ENCODE assay signal across 9 cellular contexts in the genomic region with DNA sequence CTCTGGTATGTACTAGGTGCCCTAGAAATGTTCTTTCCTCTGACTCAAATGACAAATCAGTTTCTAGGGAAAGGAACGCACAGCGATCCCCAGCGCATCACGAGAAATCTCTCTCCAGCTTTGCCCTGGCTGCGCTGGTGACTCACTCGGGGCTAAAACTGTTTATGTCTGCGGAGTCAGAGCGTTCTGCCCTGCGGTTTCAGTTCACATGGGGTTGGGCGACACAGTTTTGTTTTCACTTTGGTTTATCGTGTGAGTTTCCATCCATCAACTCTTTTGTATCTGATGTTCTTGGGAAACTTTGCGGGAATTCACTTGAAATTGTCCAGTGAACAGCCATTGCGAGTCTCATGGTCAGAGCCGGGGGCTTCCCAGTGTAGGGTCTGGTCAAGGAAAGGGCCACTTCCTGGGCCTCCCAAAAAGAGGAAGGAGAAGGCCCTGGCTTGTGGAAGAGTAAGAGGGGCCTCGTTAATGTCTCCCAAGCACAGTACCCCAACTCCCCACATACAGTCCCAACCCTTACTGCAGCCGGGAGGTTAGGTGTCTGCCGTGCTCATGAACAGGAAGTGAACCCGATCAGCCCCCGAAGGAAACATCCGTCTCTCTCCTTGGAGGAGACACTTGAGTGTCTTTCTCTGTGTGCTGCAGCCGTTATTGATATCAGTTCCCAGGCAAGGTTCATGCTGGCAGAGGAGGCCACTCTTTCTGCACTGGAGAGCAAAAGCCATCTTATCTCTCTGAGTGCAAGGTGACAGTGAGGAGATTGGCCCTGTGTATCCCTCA.
DNase-seq lines count a peak whose midpoint lies in the region; ATAC-seq, FAIRE-seq and TF ChIP-seq lines count a peak whose summit lies in the region.
"Had no signal": no experiment of that assay in that cellular context is flagged by ENCODE, and none has a peak within 500 bp of the region (broad histone marks: within the 10 kb centered on the region; RNA-seq: fewer than 3 reads in every experiment).

No MANE protein-coding gene starts in this region.

- no peaks in the 10 kb centered on the region for H3K9me3 ChIP-seq in DND-41 (ENCODE audit: insufficient read depth, low read length, severe bottlenecking)
- H3K9me3 ChIP-seq in KOPT-K1 (ENCODE audit: insufficient read depth, low read length, poor library complexity, severe bottlenecking): no peaks in the 10 kb centered on the region
- no peaks in the 10 kb centered on the region for H3K9me3 ChIP-seq in HepG2 (ENCODE audit: low read length)
- H3K9me3 ChIP-seq in breast epithelium: no peaks in the 10 kb centered on the region

- H4K20me1 ChIP-seq in DND-41 (ENCODE audit: insufficient read depth, low read length) (no peaks in the 10 kb centered on the region), HepG2 (ENCODE audit: insufficient read depth, low read length) (no peaks in the 10 kb centered on the region)

- intact Hi-C loops in HepG2 (cut with micrococcal nuclease; ENCODE audit: unreplicated experiment): no loop called here
- intact Hi-C loops in breast epithelium (cut with DNase I; ENCODE audit: low total_unique reads): no loop called here

- H3K4me2 ChIP-seq in DND-41 (ENCODE audit: insufficient read depth, low read length): no peak overlapping the region
- H3K4me2 ChIP-seq in HepG2 (ENCODE audit: low read depth, low read length): no peak overlapping the region

- H3K27me3 ChIP-seq in DND-41 (ENCODE audit: insufficient read depth, low read length, poor library complexity) (no peaks in the 10 kb centered on the region), HepG2 (ENCODE audit: control insufficient read depth in 1 of 2, insufficient read depth in 2 of 2, low read length in 2 of 2) (no peaks in the 10 kb centered on the region), breast epithelium (no peaks in the 10 kb centered on the region)

- in situ Hi-C loops in HepG2 (cut with HindIII; ENCODE audit: extremely low pct_ligation_motif_present, low pct_unique_long_range_greater_than_20kb): no loop called here

- TF ChIP-seq POLR2A in HepG2 (IDR thresholded peaks at IDR 0.05; ENCODE audit: insufficient read depth in 1 of 2, low read depth in 2 of 2, low read length in 2 of 2): no peak
- no peak for TF ChIP-seq POLR2A in breast epithelium (IDR thresholded peaks at IDR 0.05)

- POLR2A ChIA-PET in HepG2 (lab: Yijun Ruan, JAX): no interaction called here

- TF ChIP-seq EP300 in HepG2 (IDR thresholded peaks at IDR 0.05; ENCODE audit: low read depth in 2 of 2, low read length in 2 of 2) (no peak), HepG2 (CRISPR knock-in tag; IDR thresholded peaks at IDR 0.05; ENCODE audit: borderline replicate concordance) (no peak)

- H3K4me3 ChIP-seq in DND-41 (ENCODE audit: low read depth in 1 of 2, low read length in 2 of 2) (no peak overlapping the region), HepG2 (replicated peaks in 1 of 3; ENCODE audit: insufficient read depth in 1 of 3, low read depth in 2 of 3, low read length in 3 of 3) (no peak overlapping the region), breast epithelium (peak overlapping the region in 1 of 3 donors; percentile 1)

- no peak for FAIRE-seq in HepG2 (lab: Jason Lieb, UNC)

- H3K9ac ChIP-seq in DND-41 (ENCODE audit: low read depth, low read length) (no peak overlapping the region), HepG2 (ENCODE audit: insufficient read depth, low read depth, low read length) (no peak overlapping the region)

- ATAC-seq in DND-41 (ENCODE audit: insufficient read depth, low read depth): peak; percentile 66
- peak; percentile 97 for ATAC-seq in GM21529 (IDR thresholded peaks at IDR 0.05; ENCODE audit: unreplicated experiment)
- no peak for ATAC-seq in HepG2

- no peaks in the 10 kb centered on the region for H3K36me3 ChIP-seq in DND-41 (ENCODE audit: insufficient read depth, low read length)
- H3K36me3 ChIP-seq in KOPT-K1 (ENCODE audit: insufficient read depth, low read length): no peaks in the 10 kb centered on the region
- H3K36me3 ChIP-seq in HepG2 (replicated peaks in 1 of 2; ENCODE audit: control insufficient read depth in 1 of 2, insufficient read depth in 2 of 2, low read length in 2 of 2): no peaks in the 10 kb centered on the region
- H3K36me3 ChIP-seq in breast epithelium: no peaks in the 10 kb centered on the region

- DNase-seq in DND-41 (peak; percentile 26), HepG2 (ENCODE audit: low spot score) (no peak), breast epithelium (ENCODE audit: low spot score in 2 of 2) (no peak), NCI-H1105 (lab: John Stamatoyannopoulos, UW) (no peak)
- peak; percentile 62 for DNase-seq in activated CD8-positive, alpha-beta memory T cell treated with anti-CD3 and anti-CD28 coated beads, Interleukin-2, amount 50 U/mL, for 24 hours (ENCODE audit: extremely low read depth)
- peak; percentile 49 to 79 for DNase-seq in stimulated activated CD8-positive, alpha-beta memory T cell treated with anti-CD3 and anti-CD28 coated beads, Interleukin-7, amount 100 ng/mL, for 48 hours (ENCODE audit: extremely low read depth in 1 of 2, low read depth in 1 of 2)

- H2AFZ ChIP-seq in DND-41 (ENCODE audit: low read depth, low read length) (no peak overlapping the region), HepG2 (ENCODE audit: low read length) (no peak overlapping the region)

- TF ChIP-seq CTCF in DND-41 (IDR thresholded peaks at IDR 0.05; ENCODE audit: borderline replicate concordance, extremely low read depth, low read length, poor library complexity, severe bottlenecking) (no peak), HepG2 (CRISPR knock-in tag; IDR thresholded peaks at IDR 0.05) (no peak), breast epithelium (IDR thresholded peaks at IDR 0.05) (no peak)

- 95% methylated on average over 20 of the region's 21 CpGs for WGBS in HepG2 (ENCODE audit: low lambda C conversion rate)

- no peak overlapping the region for H3K27ac ChIP-seq in DND-41 (ENCODE audit: low read length)
- H3K27ac ChIP-seq in KOPT-K1 (ENCODE audit: low read depth, low read length, poor library complexity, severe bottlenecking): peak overlapping the region; percentile 42
- no peak overlapping the region for H3K27ac ChIP-seq in HepG2 (ENCODE audit: extremely low read length, insufficient read depth, low read length)
- H3K27ac ChIP-seq in breast epithelium: no peak overlapping the region
- H3K27ac ChIP-seq: epithelial cell of prostate had no signal

- no TSS peak for BruUV-seq in HepG2 (replicated peaks; lab: Mats Ljungman, UMichigan)

- H3K4me1 ChIP-seq in DND-41 (ENCODE audit: insufficient read depth, low read length) (no peaks in the 10 kb centered on the region; the same call in 1 of the 2 replicates), HepG2 (ENCODE audit: insufficient read depth, low read length) (peaks cover 38% of the 10 kb centered on the region), breast epithelium (no peaks in the 10 kb centered on the region)

- CTCF ChIA-PET in HepG2 (lab: Yijun Ruan, JAX; ENCODE audit: low intra/inter-chr PET ratio, low total read pairs): no interaction called here

- no peak for TF ChIP-seq RAD21 in HepG2 (CRISPR knock-in tag; IDR thresholded peaks at IDR 0.05)

- H3K79me2 ChIP-seq in DND-41 (ENCODE audit: insufficient read depth, low read length): no peaks in the 10 kb centered on the region
- no peaks in the 10 kb centered on the region for H3K79me2 ChIP-seq in HepG2 (ENCODE audit: insufficient read depth, low read length)

TF ChIP-seq in HepG2, 621 proteins besides CTCF, POLR2A, EP300 and RAD21:
- TF ChIP-seq GATAD2A (CRISPR knock-in tag; IDR thresholded peaks at IDR 0.05) (no peak), GZF1 (CRISPR knock-in tag; IDR thresholded peaks at IDR 0.05) (no peak), NRL (CRISPR knock-in tag; IDR thresholded peaks at IDR 0.05; ENCODE audit: borderline replicate concordance) (0 out of 2 replicates have a peak, but pooled peaks have one; percentile 16), ZNF225 (CRISPR knock-in tag; IDR thresholded peaks at IDR 0.05) (no peak), XRCC5 (optimal IDR thresholded peaks at IDR 0.05; ENCODE audit: low read length) (no peak), ZBTB38 (CRISPR knock-in tag; IDR thresholded peaks at IDR 0.05) (0 out of 2 replicates have a peak, but pooled peaks have one; percentile 26)
- TF ChIP-seq, protein P1, sequence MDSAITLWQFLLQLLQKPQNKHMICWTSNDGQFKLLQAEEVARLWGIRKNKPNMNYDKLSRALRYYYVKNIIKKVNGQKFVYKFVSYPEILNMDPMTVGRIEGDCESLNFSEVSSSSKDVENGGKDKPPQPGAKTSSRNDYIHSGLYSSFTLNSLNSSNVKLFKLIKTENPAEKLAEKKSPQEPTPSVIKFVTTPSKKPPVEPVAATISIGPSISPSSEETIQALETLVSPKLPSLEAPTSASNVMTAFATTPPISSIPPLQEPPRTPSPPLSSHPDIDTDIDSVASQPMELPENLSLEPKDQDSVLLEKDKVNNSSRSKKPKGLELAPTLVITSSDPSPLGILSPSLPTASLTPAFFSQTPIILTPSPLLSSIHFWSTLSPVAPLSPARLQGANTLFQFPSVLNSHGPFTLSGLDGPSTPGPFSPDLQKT (CRISPR knock-in tag; IDR thresholded peaks at IDR 0.05; ENCODE audit: borderline replicate concordance): no peak

Comparison
In these comparisons a context has a peak if more than half of its experiments do, and no peak if none do; other contexts are left out.
1. DNase-seq: peak in DND-41 (single experiment), activated CD8-positive, alpha-beta memory T cell treated with anti-CD3 and anti-CD28 coated beads, Interleukin-2, amount 50 U/mL, for 24 hours (single experiment) and stimulated activated CD8-positive, alpha-beta memory T cell treated with anti-CD3 and anti-CD28 coated beads, Interleukin-7, amount 100 ng/mL, for 48 hours (2 of 2); none in HepG2 (single experiment), breast epithelium (0 of 2) and NCI-H1105 (single experiment).